Comparison of ENCODE assay signal across 9 cellular contexts in the genomic region with DNA sequence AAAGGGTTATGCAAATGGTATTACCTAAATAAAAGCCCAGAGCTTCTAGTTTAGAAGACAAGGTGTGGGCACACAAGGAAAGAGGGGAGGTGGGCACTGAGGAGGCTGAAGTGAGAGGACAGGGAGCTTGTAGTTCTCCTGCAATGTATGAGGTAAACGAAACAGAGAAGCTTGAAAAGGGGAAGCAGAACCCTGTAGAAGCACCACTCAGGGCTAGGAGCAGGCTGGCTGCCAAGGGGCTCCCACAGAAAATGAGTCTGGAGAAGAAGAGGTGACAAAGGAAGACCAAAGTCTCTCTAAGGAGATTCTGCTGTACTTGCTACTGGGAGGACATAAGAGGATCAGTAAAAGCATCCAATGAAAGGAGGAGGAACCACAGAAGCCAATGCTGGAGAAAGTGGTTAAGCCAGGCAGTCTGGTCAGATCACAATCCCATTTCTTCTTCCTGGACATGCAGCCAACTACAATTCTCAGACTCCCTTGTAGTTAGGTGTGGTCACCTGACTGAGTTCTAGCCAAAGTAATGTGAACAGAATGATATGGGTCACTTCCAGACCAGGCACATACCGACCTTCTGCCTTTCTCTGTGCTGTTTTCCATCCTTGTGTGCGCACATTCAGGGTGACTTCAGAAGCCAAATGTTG.
DNase-seq lines count a peak whose midpoint lies in the region; TF ChIP-seq lines count a peak whose summit lies in the region.
"Had no signal": no experiment of that assay in that cellular context is flagged by ENCODE, and none has a peak within 500 bp of the region (broad histone marks: within the 10 kb centered on the region; RNA-seq: fewer than 3 reads in every experiment).

No MANE protein-coding gene starts in this region.

- H3K27me3 ChIP-seq in stomach (no peaks in the 10 kb centered on the region), BE2C (no peaks in the 10 kb centered on the region)

- no peak for TF ChIP-seq CTCF in epithelial cell of esophagus (IDR thresholded peaks at IDR 0.05; ENCODE audit: insufficient read depth, low read depth, low read length, missing control alignments)
- no peak for TF ChIP-seq CTCF in stomach (IDR thresholded peaks at IDR 0.05)
- TF ChIP-seq CTCF in BE2C (IDR thresholded peaks at IDR 0.05; ENCODE audit: low read depth, low read length), result no peak

- no peak for TF ChIP-seq EP300 in stomach (IDR thresholded peaks at IDR 0.05)

- DNase-seq in NCI-H82 (lab: John Stamatoyannopoulos, UW) (peak; percentile 5), NCI-H82 treated with DMSO at 0.1 percent for 48 hours (lab: John Stamatoyannopoulos, UW; ENCODE audit: unreplicated experiment) (no peak), LoVo (ENCODE audit: low spot score) (peak; percentile 42), epithelial cell of esophagus (ENCODE audit: low read depth) (peak; percentile 59), stomach (peak; percentile 75), occipital lobe (lab: John Stamatoyannopoulos, UW) (no peak), BE2C (no peak)
- no peak for DNase-seq in NK-92 treated with Interleukin-12 subunit alpha and Interleukin-12 subunit beta, amount 100 ng/mL, for 24 hours (lab: John Stamatoyannopoulos, UW)

- TF ChIP-seq POLR2A in stomach (IDR thresholded peaks at IDR 0.05), result no peak

- intact Hi-C loops in stomach (cut with DNase I; ENCODE audit: low total_unique reads), result no loop called here

- peak overlapping the region in 4 of 5 donors; percentile 35 to 58 (median 48) for H3K27ac ChIP-seq in stomach

- no peak overlapping the region for H3K4me3 ChIP-seq in epithelial cell of esophagus (ENCODE audit: low read length)
- no peak overlapping the region for H3K4me3 ChIP-seq in stomach
- no peak overlapping the region for H3K4me3 ChIP-seq in BE2C (ENCODE audit: low read depth, low read length)
- H3K4me3 ChIP-seq: A549 had no signal

- WGBS in stomach, 5 donors, result 28 to 60% (median 35%) methylated on average over 3 of the region's 3 CpGs

- peaks cover 34 to 61% (median 42%) of the 10 kb centered on the region in 4 donors for H3K4me1 ChIP-seq in stomach
- H3K4me1 ChIP-seq in BE2C, result peaks cover 14% of the 10 kb centered on the region

- H3K9me3 ChIP-seq in stomach (no peaks in the 10 kb centered on the region), BE2C (no peaks in the 10 kb centered on the region)
- H3K9me3 ChIP-seq: A549 had no signal

- H3K36me3 ChIP-seq in stomach, result no peaks in the 10 kb centered on the region
- H3K36me3 ChIP-seq in BE2C, result no peaks in the 10 kb centered on the region

Comparison
In these comparisons a context has a peak if more than half of its experiments do, and no peak if none do; other contexts are left out.
1. DNase-seq: peak in NCI-H82 (single experiment), LoVo (single experiment), epithelial cell of esophagus (single experiment) and stomach (single experiment); none in NCI-H82 treated with DMSO at 0.1 percent for 48 hours (single experiment), occipital lobe (single experiment), BE2C (single experiment) and NK-92 treated with Interleukin-12 subunit alpha and Interleukin-12 subunit beta, amount 100 ng/mL, for 24 hours (single experiment).